In the genomic region with DNA sequence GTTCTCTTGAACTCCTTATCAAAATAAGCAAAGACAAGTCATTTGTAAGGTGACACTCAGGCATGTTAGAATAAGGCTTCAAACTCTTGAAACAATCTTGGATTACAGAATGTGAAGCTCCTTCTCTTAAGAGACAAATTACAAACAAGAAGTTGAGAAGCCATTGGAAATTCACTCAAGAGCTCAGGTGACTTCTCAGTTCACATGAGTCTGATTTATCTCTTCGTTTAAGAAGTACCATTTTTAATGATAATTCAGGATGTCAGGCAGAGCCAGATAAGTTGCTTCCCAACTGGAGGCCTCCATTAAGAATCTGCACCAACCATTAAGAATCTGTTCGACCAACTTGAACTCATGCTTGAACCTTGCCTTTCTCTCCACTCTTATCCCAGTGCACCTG, we compare ENCODE assay signal across 13 cellular contexts.
DNase-seq lines count a peak whose midpoint lies in the region; ATAC-seq and TF ChIP-seq lines count a peak whose summit lies in the region.
"Had no signal": no experiment of that assay in that cellular context is flagged by ENCODE, and none has a peak within 500 bp of the region (broad histone marks: within the 10 kb centered on the region; RNA-seq: fewer than 3 reads in every experiment).

No MANE protein-coding gene starts in this region.

- H3K27me3 ChIP-seq in body of pancreas (no peaks in the 10 kb centered on the region), tibial nerve (no peaks in the 10 kb centered on the region)

- ATAC-seq in body of pancreas: no peak
- ATAC-seq: CD8-positive, alpha-beta T cell had no signal

- H3K27ac ChIP-seq in HEK293 (ENCODE audit: extremely low read depth, low read depth, low read length) (peak overlapping the region; percentile 61), body of pancreas (no peak overlapping the region), tibial nerve (no peak overlapping the region)

- H3K36me3 Mint-ChIP-seq in dendritic cell treated with granulocyte-macrophage colony-stimulating factor and Interleukin-4, amounts not matched to agents 40 ng/mL and 50 ng/mL, for 4 days (ENCODE audit: low read depth): peaks cover 6% of the 10 kb centered on the region
- H3K36me3 Mint-ChIP-seq: CD14-positive monocyte; CD8-positive, alpha-beta T cell had no signal

- H3K9me3 Mint-ChIP-seq in dendritic cell treated with granulocyte-macrophage colony-stimulating factor and Interleukin-4, amounts not matched to agents 40 ng/mL and 50 ng/mL, for 4 days: no peaks in the 10 kb centered on the region
- H3K9me3 Mint-ChIP-seq: CD14-positive monocyte; CD8-positive, alpha-beta T cell had no signal

- H3K4me3 ChIP-seq in HEK293 (ENCODE audit: low read depth, low read length) (no peak overlapping the region), body of pancreas (no peak overlapping the region), tibial nerve (no peak overlapping the region)

- H3K9me3 ChIP-seq in HEK293 (ENCODE audit: control insufficient read depth, insufficient read depth, low read depth, low read length) (no peaks in the 10 kb centered on the region), body of pancreas (no peaks in the 10 kb centered on the region), tibial nerve (no peaks in the 10 kb centered on the region)

- H3K36me3 ChIP-seq in HEK293 (ENCODE audit: control insufficient read depth in 2 of 2, insufficient read depth in 1 of 2, low read length in 2 of 2) (no peaks in the 10 kb centered on the region), body of pancreas (replicated peaks in 1 of 2; ENCODE audit: insufficient read depth in 1 of 2, low read depth in 2 of 2) (no peaks in the 10 kb centered on the region), tibial nerve (no peaks in the 10 kb centered on the region)

- peaks cover 32% of the 10 kb centered on the region for H3K4me1 Mint-ChIP-seq in dendritic cell treated with granulocyte-macrophage colony-stimulating factor and Interleukin-4, amounts not matched to agents 40 ng/mL and 50 ng/mL, for 4 days (ENCODE audit: low read depth)

- H3K27ac Mint-ChIP-seq in dendritic cell treated with granulocyte-macrophage colony-stimulating factor and Interleukin-4, amounts not matched to agents 40 ng/mL and 50 ng/mL, for 4 days: peak overlapping the region; percentile 14
- H3K27ac Mint-ChIP-seq: CD8-positive, alpha-beta T cell had no signal

- no peak for TF ChIP-seq EP300 in tibial nerve (IDR thresholded peaks at IDR 0.05)

- TF ChIP-seq POLR2A in body of pancreas (IDR thresholded peaks at IDR 0.05) (no peak), tibial nerve (IDR thresholded peaks at IDR 0.05) (no peak)

- H3K4me3 Mint-ChIP-seq in dendritic cell treated with granulocyte-macrophage colony-stimulating factor and Interleukin-4, amounts not matched to agents 40 ng/mL and 50 ng/mL, for 4 days: no peak overlapping the region
- H3K4me3 Mint-ChIP-seq: CD14-positive monocyte; CD8-positive, alpha-beta T cell had no signal

- no peaks in the 10 kb centered on the region for H3K27me3 Mint-ChIP-seq in dendritic cell treated with granulocyte-macrophage colony-stimulating factor and Interleukin-4, amounts not matched to agents 40 ng/mL and 50 ng/mL, for 4 days

- peak; percentile 63 for DNase-seq in left kidney (ENCODE audit: low read depth, low spot score)
- no peak for DNase-seq in body of pancreas
- no peak for DNase-seq in germinal center (ENCODE audit: low spot score)
- DNase-seq in tibial nerve (ENCODE audit: low spot score in 2 of 2): no peak
- DNase-seq: CD8-positive, alpha-beta T cell; COR-L47; DMS153; DMS79 treated with DMSO at 0.1 percent for 48 hours; H7; IMR-90 had no signal

- peaks cover 16% of the 10 kb centered on the region for H3K4me1 ChIP-seq in HEK293 (ENCODE audit: control insufficient read depth, insufficient read depth, low read length)
- H3K4me1 ChIP-seq in body of pancreas: no peaks in the 10 kb centered on the region
- H3K4me1 ChIP-seq in tibial nerve: peaks cover 0 to 23% (median 0%) of the 10 kb centered on the region in 4 donors

- POLR2A ChIA-PET in HEK293 (lab: Yijun Ruan, JAX): interaction anchor here (0.8 to 1.0 kb wide), 2 partner anchors 37 to 842 kb away, joined by 3 to 5 read pairs; no protein-coding TSS in a partner anchor

- CTCF ChIA-PET in HEK293 (lab: Yijun Ruan, JAX): interaction anchor here (0.8 kb wide), 1 partner anchor 30 kb away, joined by 3 read pairs; no protein-coding TSS in a partner anchor

- intact Hi-C loops in dendritic cell treated with granulocyte-macrophage colony-stimulating factor and Interleukin-4, amounts not matched to agents 40 ng/mL and 50 ng/mL, for 4 days (cut with micrococcal nuclease): no loop called here
- intact Hi-C loops in body of pancreas (cut with DNase I): no loop called here

- TF ChIP-seq CTCF in HEK293 (tag by site-specific recombination; IDR thresholded peaks at IDR 0.05): no peak
- no peak for TF ChIP-seq CTCF in body of pancreas (IDR thresholded peaks at IDR 0.05)
- no peak for TF ChIP-seq CTCF in tibial nerve (IDR thresholded peaks at IDR 0.05)

- WGBS in body of pancreas, 2 donors: 61 to 74% methylated on average over 2 of the region's 2 CpGs
- whole genome bisulfite sequencing in tibial nerve, 2 donors: 85% methylated on average over 2 of the region's 2 CpGs

TF ChIP-seq in HEK293, 187 proteins besides CTCF, POLR2A, EP300 and RAD21:
- TF ChIP-seq FEZF1 (tag by site-specific recombination; IDR thresholded peaks at IDR 0.05) (peak; percentile 50; the same call in 1 of the 2 replicates), MZF1 (tag by site-specific recombination; IDR thresholded peaks at IDR 0.05; ENCODE audit: borderline replicate concordance) (no peak), ZNF366 (tag by site-specific recombination; conservative IDR thresholded peaks at IDR 0.05) (no peak), ZNF664 (tag by site-specific recombination; IDR thresholded peaks at IDR 0.05) (no peak)
